Comparison of ENCODE assay signal across 8 cellular contexts in the genomic region with DNA sequence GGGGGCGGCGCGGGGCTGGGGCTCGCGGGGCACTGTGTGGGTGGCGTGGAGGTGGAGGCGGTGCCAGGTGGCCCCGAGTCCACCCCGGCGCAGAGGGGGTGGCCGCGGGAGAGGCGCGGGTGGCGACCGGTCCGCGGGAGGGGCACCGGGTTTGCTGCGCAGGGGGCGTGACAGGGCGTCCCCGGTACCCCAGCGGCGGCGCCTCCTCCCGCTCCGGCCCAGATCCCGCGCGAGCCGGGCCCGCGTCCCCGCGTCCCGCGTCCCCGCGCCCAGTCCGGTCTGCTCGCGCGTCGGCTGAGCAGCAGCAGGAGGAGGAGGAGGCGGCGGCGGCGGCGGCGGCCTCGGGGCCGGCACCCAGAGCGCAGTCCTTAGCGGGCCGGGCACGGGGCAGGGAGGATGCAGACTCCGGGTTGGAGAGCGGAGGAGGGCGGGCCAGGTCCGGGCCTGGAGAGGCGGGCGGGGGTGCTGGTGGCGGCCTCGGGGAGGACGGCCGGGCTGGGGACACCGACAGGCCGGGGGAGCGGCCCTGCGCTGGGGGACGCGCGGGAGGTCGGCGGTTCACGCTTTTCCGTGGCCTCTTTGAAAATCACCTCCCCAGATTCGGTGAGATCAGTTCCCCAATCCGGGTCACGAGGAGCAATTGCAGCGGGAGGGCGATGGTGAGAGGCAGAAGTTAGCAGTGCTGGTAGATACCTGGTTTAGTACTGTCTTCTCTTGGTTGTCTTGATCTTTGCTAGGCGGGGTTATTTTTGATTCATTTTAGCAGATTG. TPM values are rescaled to one million over a fixed set of nuclear protein-coding genes. Genes with fewer than 3 reads are reported as not detected.
A peak's percentile ranks its signal among the peaks of the same experiment; 100 is the strongest.
DNase-seq lines count a peak whose midpoint lies in the region; ATAC-seq and TF ChIP-seq lines count a peak whose summit lies in the region.

No MANE protein-coding gene starts in this region.

- no peak overlapping the region for H3K27ac Mint-ChIP-seq in activated naive CD8-positive, alpha-beta T cell treated with anti-CD3 and anti-CD28 coated beads for 36 hours

- H3K4me1 ChIP-seq in Panc1 (ENCODE audit: control insufficient read depth, insufficient read depth, low read length) (peaks cover 48% of the 10 kb centered on the region), ovary (ENCODE audit: insufficient read depth) (peaks cover 14% of the 10 kb centered on the region)

- TF ChIP-seq EP300 in ovary (IDR thresholded peaks at IDR 0.05): no peak

- H3K4me3 ChIP-seq in Panc1 (ENCODE audit: low read depth in 2 of 2, low read length in 2 of 2) (peak overlapping the region; percentile 74 to 89), ovary (peak overlapping the region; percentile 78)

- TF ChIP-seq CTCF in Panc1 (IDR thresholded peaks at IDR 0.05) (no peak), ovary (IDR thresholded peaks at IDR 0.05) (no peak)

- POLR2A ChIA-PET in Panc1 (lab: Charles Lee): interaction anchor here (0.6 to 1.2 kb wide), 21 partner anchors 10 to 207 kb away, joined by 3 to 29 read pairs (median 5); no protein-coding TSS in a partner anchor

- no peaks in the 10 kb centered on the region for H3K36me3 Mint-ChIP-seq in activated naive CD8-positive, alpha-beta T cell treated with anti-CD3 and anti-CD28 coated beads for 36 hours

- ATAC-seq in GM21423 (IDR thresholded peaks at IDR 0.05; ENCODE audit: unreplicated experiment) (peak; percentile 45), Panc1 (peak; percentile 45), Right ventricle myocardium superior (ENCODE audit: poor library complexity) (peak; percentile 48)

- H3K27me3 ChIP-seq in Panc1 (ENCODE audit: control insufficient read depth, insufficient read depth, low read length) (no peaks in the 10 kb centered on the region), ovary (no peaks in the 10 kb centered on the region)

- H3K27ac ChIP-seq in Panc1 (ENCODE audit: low read length) (peak overlapping the region; percentile 99), ovary (peak overlapping the region; percentile 96 to 97)

- peak overlapping the region; percentile 78 for H3K4me3 Mint-ChIP-seq in activated naive CD8-positive, alpha-beta T cell treated with anti-CD3 and anti-CD28 coated beads for 36 hours

- BruUV-seq in Panc1 (replicated peaks; lab: Mats Ljungman, UMichigan): no TSS peak

- peaks cover 8% of the 10 kb centered on the region for H3K4me1 Mint-ChIP-seq in activated naive CD8-positive, alpha-beta T cell treated with anti-CD3 and anti-CD28 coated beads for 36 hours

- intact Hi-C loops in Panc1 (cut with micrococcal nuclease; ENCODE audit: unreplicated experiment) (loop anchor here (5.0 kb wide), 2 partner anchors 48 to 157 kb away; no protein-coding TSS in a partner anchor), Right ventricle myocardium superior (cut with DNase I) (loop anchor here (5.0 kb wide), 2 partner anchors 38 to 113 kb away; no protein-coding TSS in a partner anchor), ovary (cut with DNase I) (loop anchor here (5.0 to 10.0 kb wide), 5 partner anchors 50 to 123 kb away; no protein-coding TSS in a partner anchor)

- peaks cover 57% of the 10 kb centered on the region for H3K27me3 Mint-ChIP-seq in activated naive CD8-positive, alpha-beta T cell treated with anti-CD3 and anti-CD28 coated beads for 36 hours

- in situ Hi-C loops in Panc1 (cut with HindIII; ENCODE audit: low pct_unique_long_range_greater_than_20kb, low sequenced_read_pairs): no loop called here

- CTCF ChIA-PET in Panc1 (lab: Charles Lee): interaction anchor here (0.6 to 1.4 kb wide), 6 partner anchors 46 to 237 kb away, joined by 3 to 7 read pairs (median 3); no protein-coding TSS in a partner anchor

- TF ChIP-seq POLR2A in ovary (IDR thresholded peaks at IDR 0.05): peak; percentile 7

- H3K9me3 Mint-ChIP-seq in activated naive CD8-positive, alpha-beta T cell treated with anti-CD3 and anti-CD28 coated beads for 36 hours: no peaks in the 10 kb centered on the region

- peak; percentile 86 for DNase-seq in EH (ENCODE audit: low read depth)
- peak; percentile 77 for DNase-seq in HT-29 (ENCODE audit: low spot score)
- DNase-seq in Panc1 (ENCODE audit: low read depth, low spot score): no peak
- peak; percentile 55 for DNase-seq in activated naive CD8-positive, alpha-beta T cell treated with anti-CD3 and anti-CD28 coated beads for 36 hours
- peak; percentile 73 for DNase-seq in Right ventricle myocardium superior
- peak; percentile 58 to 78 (median 69) for DNase-seq in ovary
- DNase-seq in epidermal melanocyte (ENCODE audit: insufficient read length, low spot score): no peak

- H3K9me3 ChIP-seq in Panc1 (ENCODE audit: control insufficient read depth, insufficient read depth, low read depth, low read length) (no peaks in the 10 kb centered on the region), ovary (no peaks in the 10 kb centered on the region)

- H3K36me3 ChIP-seq in Panc1 (ENCODE audit: control insufficient read depth, insufficient read depth, low read length): no peaks in the 10 kb centered on the region; the same call in none of the 2 replicates
- H3K36me3 ChIP-seq in ovary: no peaks in the 10 kb centered on the region

- WGBS in ovary, 3 donors: 0 to 1% (median 1%) methylated on average over 52 to 84 of the region's 84 CpGs

RNA-seq across cellular contexts. Expression of a gene that starts 1.6 kb away (rescaled TPM):
- total RNA-seq in HT-29 (2014; rRNA removed; shearing (Covaris generic)): 96.9 and 104 TPM in 2 replicates
- total RNA-seq in Panc1 (2021; ENCODE audit: unreplicated experiment): 349 TPM
- 213 TPM for polyA plus RNA-seq in Panc1 (2012; ENCODE audit: insufficient read length)
- 1 to 10 TPM; 7.4 to 9.8 TPM for total RNA-seq in activated naive CD8-positive, alpha-beta T cell treated with anti-CD3 and anti-CD28 coated beads for 36 hours
- 56.0 TPM for total RNA-seq in Right ventricle myocardium superior
- total RNA-seq in ovary: 100 to 1,000 TPM in 5 of 7 donors, 10 to 100 TPM in 2; 93.3 to 268 (median 132) TPM
- polyA plus RNA-seq in ovary: 10 to 100 TPM; 58.4 to 67.1 TPM

Comparison
In these comparisons a context has a peak if more than half of its experiments do, and no peak if none do; other contexts are left out.
1. DNase-seq: peak in EH (single experiment), HT-29 (single experiment), activated naive CD8-positive, alpha-beta T cell treated with anti-CD3 and anti-CD28 coated beads for 36 hours (single experiment), Right ventricle myocardium superior (single experiment) and ovary (5 of 5); none in Panc1 (single experiment) and epidermal melanocyte (single experiment).
2. Peak in every context shown above with its lines, with median percentiles within 50 percentile points of each other: ATAC-seq.